In genomic region chr7:29563590-29564454, GRCh38 we compare ENCODE assay signal across 1 cellular context.
TF ChIP-seq lines count a peak whose summit lies in the region.

Gene PRR15 (plus strand): TSS chr7:29563835. CDS start chr7:29566330, 2,495 bp downstream.

TF ChIP-seq in HepG2, 621 proteins besides CTCF, POLR2A, EP300 and RAD21 (continued from another document and continues in another):
- TF ChIP-seq IKZF4 (CRISPR knock-in tag; IDR thresholded peaks at IDR 0.05; ENCODE audit: borderline replicate concordance, low read depth, not compliant biosample characterization) (no peak), PLRG1 (conservative IDR thresholded peaks at IDR 0.05) (no peak), MYPOP (CRISPR knock-in tag; IDR thresholded peaks at IDR 0.05) (peak; percentile 54), TP53 (CRISPR knock-in tag; conservative IDR thresholded peaks at IDR 0.05) (no peak), SOX5 (CRISPR knock-in tag; IDR thresholded peaks at IDR 0.05; ENCODE audit: borderline replicate concordance) (no peak), ESRRA (CRISPR knock-in tag; IDR thresholded peaks at IDR 0.05; ENCODE audit: low read depth) (no peak), PBX2 (CRISPR knock-in tag; IDR thresholded peaks at IDR 0.05) (no peak), ZNF503 (CRISPR knock-in tag; IDR thresholded peaks at IDR 0.05) (no peak; the same call in 1 of the 2 replicates), RAD51 (IDR thresholded peaks at IDR 0.05; ENCODE audit: borderline replicate concordance) (no peak), AKNA (CRISPR knock-in tag; IDR thresholded peaks at IDR 0.05; ENCODE audit: borderline replicate concordance) (no peak), ZNF276 (CRISPR knock-in tag; IDR thresholded peaks at IDR 0.05; ENCODE audit: low read depth) (no peak), FOXO4 (CRISPR knock-in tag; conservative IDR thresholded peaks at IDR 0.05) (no peak), ZBTB14 (CRISPR knock-in tag; IDR thresholded peaks at IDR 0.05) (no peak), ZNF432 (CRISPR knock-in tag; IDR thresholded peaks at IDR 0.05; ENCODE audit: borderline replicate concordance) (no peak), MTF2 (CRISPR knock-in tag; IDR thresholded peaks at IDR 0.05; ENCODE audit: borderline replicate concordance) (no peak), DMAP1 (CRISPR knock-in tag; IDR thresholded peaks at IDR 0.05) (peak; percentile 47; the same call in 1 of the 2 replicates), ZBTB25 (CRISPR knock-in tag; IDR thresholded peaks at IDR 0.05) (no peak), CSRNP2 (CRISPR knock-in tag; conservative IDR thresholded peaks at IDR 0.05; ENCODE audit: low read depth) (no peak), SALL2 (CRISPR knock-in tag; IDR thresholded peaks at IDR 0.05) (0 out of 2 replicates have a peak, but pooled peaks have one; percentile 0), SP5 (CRISPR knock-in tag; IDR thresholded peaks at IDR 0.05; ENCODE audit: borderline replicate concordance, low read depth) (no peak), SMAD1 (CRISPR knock-in tag; IDR thresholded peaks at IDR 0.05; ENCODE audit: borderline replicate concordance, low read depth) (no peak), CREM (IDR thresholded peaks at IDR 0.05) (peak; percentile 28; the same call in 1 of the 2 replicates), CREM (CRISPR knock-in tag; IDR thresholded peaks at IDR 0.05) (no peak), PTBP1 (IDR thresholded peaks at IDR 0.05; ENCODE audit: low read depth, low read length, poor library complexity, severe bottlenecking) (no peak), PRMT3 (CRISPR knock-in tag; IDR thresholded peaks at IDR 0.05; ENCODE audit: borderline replicate concordance, low read depth) (no peak), NBN (conservative IDR thresholded peaks at IDR 0.05) (no peak), ZNF549 (CRISPR knock-in tag; IDR thresholded peaks at IDR 0.05) (no peak), CBFB (CRISPR knock-in tag; IDR thresholded peaks at IDR 0.05) (no peak), HNF4A (CRISPR knock-in tag; IDR thresholded peaks at IDR 0.05) (no peak), PATZ1 (CRISPR knock-in tag; IDR thresholded peaks at IDR 0.05) (no peak; the same call in 1 of the 2 replicates), ZNF333 (CRISPR knock-in tag; IDR thresholded peaks at IDR 0.05; ENCODE audit: borderline replicate concordance) (peak; percentile 59; the same call in 1 of the 2 replicates), RORA (CRISPR knock-in tag; IDR thresholded peaks at IDR 0.05) (0 out of 2 replicates have a peak, but pooled peaks have one; percentile 34), ZNF556 (CRISPR knock-in tag; IDR thresholded peaks at IDR 0.05; ENCODE audit: borderline replicate concordance) (0 out of 2 replicates have a peak, but pooled peaks have one; percentile 12), U2AF1 (optimal IDR thresholded peaks at IDR 0.05; ENCODE audit: low read depth, low read length) (peak; percentile 69), ZNF816 (CRISPR knock-in tag; IDR thresholded peaks at IDR 0.05; ENCODE audit: borderline replicate concordance) (no peak), ZNF501 (CRISPR knock-in tag; IDR thresholded peaks at IDR 0.05) (peak; percentile 43), ZNF83 (CRISPR knock-in tag; IDR thresholded peaks at IDR 0.05; ENCODE audit: borderline replicate concordance) (no peak), SNAPC5 (CRISPR knock-in tag; IDR thresholded peaks at IDR 0.05; ENCODE audit: borderline replicate concordance) (no peak), TAF15 (IDR thresholded peaks at IDR 0.05; ENCODE audit: low read depth, low read length, poor library complexity, severe bottlenecking) (no peak), SRY (CRISPR knock-in tag; IDR thresholded peaks at IDR 0.05) (0 out of 2 replicates have a peak, but pooled peaks have one; percentile 35)
